ENCODE assay signal across 19 cellular contexts in genomic region chr1:180243517-180244221, GRCh38. TPM values are rescaled to one million over a fixed set of nuclear protein-coding genes. Genes with fewer than 3 reads are reported as not detected.
"Had no signal": no experiment of that assay in that cellular context is flagged by ENCODE, and none has a peak within 500 bp of the region (broad histone marks: within the 10 kb centered on the region; RNA-seq: fewer than 3 reads in every experiment).

No MANE protein-coding gene starts in this region.

- H3K27ac ChIP-seq: adrenal gland, colonic mucosa, heart right ventricle, left lung, ovary, upper lobe of left lung, VCaP had no signal

- FAIRE-seq: endothelial cell of umbilical vein, frontal cortex, keratinocyte had no signal

- H3K4me1 ChIP-seq: adrenal gland, colonic mucosa, heart right ventricle, left lung, upper lobe of left lung had no signal

- H3K4me3 ChIP-seq: adrenal gland, colonic mucosa, heart right ventricle, left lung, ovary, upper lobe of left lung had no signal

- H3K9me3 ChIP-seq: adrenal gland, colonic mucosa, heart right ventricle, left lung, ovary, upper lobe of left lung had no signal

- ATAC-seq: activated CD8-positive, alpha-beta T cell treated with anti-CD3 and anti-CD28 coated beads, Interleukin-2, amount 10 ng/mL, durations not matched to agents 7 days and 5 days; heart right ventricle; left lung had no signal

- H3K27me3 ChIP-seq: ovary had no signal

- H3K36me3 ChIP-seq: adrenal gland, colonic mucosa, heart right ventricle, left lung, ovary, upper lobe of left lung had no signal

- DNase-seq: activated CD4-positive, alpha-beta T cell treated with anti-CD3 and anti-CD28 coated beads for 4 hours; activated CD8-positive, alpha-beta memory T cell treated with anti-CD3 and anti-CD28 coated beads, Interleukin-2, amount 50 U/mL, for 48 hours; activated CD8-positive, alpha-beta T cell treated with anti-CD3 and anti-CD28 coated beads, Interleukin-2, amount 10 ng/mL, durations not matched to agents 7 days and 5 days; activated naive CD4-positive, alpha-beta T cell treated with anti-CD3 and anti-CD28 coated beads, Interleukin-2, amount 10 ng/mL, durations not matched to agents 7 days and 5 days; adrenal gland; colonic mucosa; effector CD4-positive, alpha-beta T cell; heart right ventricle; mesenchymal stem cell; ovary; stimulated activated CD4-positive, alpha-beta T cell treated with anti-CD3 and anti-CD28 coated beads, Interleukin-4, amount 100 ng/mL, for 1 hour; stimulated activated CD8-positive, alpha-beta memory T cell treated with anti-CD3 and anti-CD28 coated beads, Interleukin-4, amount 100 ng/mL, for 48 hours; upper lobe of left lung had no signal

RNA-seq across cellular contexts. Expression of gene LHX4, which starts 13.6 kb away (rescaled TPM):
- total RNA-seq: activated CD8-positive, alpha-beta T cell treated with anti-CD3 and anti-CD28 coated beads, Interleukin-2, amount 10 ng/mL, durations not matched to agents 7 days and 5 days; adrenal gland; endothelial cell of umbilical vein; frontal cortex; heart right ventricle; ovary; temporal lobe had no signal
